ENCODE assay signal across 31 cellular contexts in genomic region chr14:27006520-27006919, GRCh38.
"Had no signal": no experiment of that assay in that cellular context is flagged by ENCODE, and none has a peak within 500 bp of the region (broad histone marks: within the 10 kb centered on the region; RNA-seq: fewer than 3 reads in every experiment).

No MANE protein-coding gene starts in this region.

- H3K4me3 ChIP-seq: adrenal gland, body of pancreas, breast epithelium had no signal

- H3K27me3 ChIP-seq: adrenal gland, body of pancreas, brain microvascular endothelial cell, breast epithelium had no signal

- ATAC-seq: activated CD8-positive, alpha-beta T cell treated with anti-CD3 and anti-CD28 coated beads for 36 hours; activated naive CD4-positive, alpha-beta T cell treated with anti-CD3 and anti-CD28 coated beads, Interleukin-2, amount 50 U/mL, for 72 hours; activated T-cell treated with anti-CD3 and anti-CD28 coated beads, Interleukin-2, amount 50 U/mL, for 4 hours; activated T-cell treated with anti-CD3 and anti-CD28 coated beads, Interleukin-2, amount 50 U/mL, for 72 hours; activated T-helper 17 cell treated with anti-CD3 and anti-CD28 coated beads, Interleukin-2, amount 50 U/mL, for 72 hours; body of pancreas had no signal

- DNase-seq: activated B cell treated with CpG ODN at 0.5 μM for 24 hours; activated CD4-positive, alpha-beta memory T cell treated with anti-CD3 and anti-CD28 coated beads for 36 hours; activated CD4-positive, alpha-beta T cell treated with anti-CD3 and anti-CD28 coated beads for 4 hours; activated CD4-positive, alpha-beta T cell treated with anti-CD3 and anti-CD28 coated beads, Interleukin-2, amount 10 ng/mL, durations not matched to agents 24 days and 14 days; activated CD4-positive, alpha-beta T cell treated with anti-CD3 and anti-CD28 coated beads, Interleukin-2, amount 50 U/mL, for 1 hour; activated CD4-positive, alpha-beta T cell treated with anti-CD3 and anti-CD28 coated beads, Interleukin-2, amount 50 U/mL, for 4 hours; activated CD4-positive, CD25-positive, alpha-beta regulatory T cell treated with anti-CD3 and anti-CD28 coated beads, Interleukin-2, amount 50 U/mL, for 72 hours; activated CD8-positive, alpha-beta memory T cell treated with anti-CD3 and anti-CD28 coated beads, Interleukin-2, amount 50 U/mL, for 4 hours; activated CD8-positive, alpha-beta T cell treated with anti-CD3 and anti-CD28 coated beads for 36 hours; activated effector memory CD4-positive, alpha-beta T cell treated with anti-CD3 and anti-CD28 coated beads, Interleukin-2, amount 50 U/mL, for 16 hours; activated gamma-delta T cell treated with Interleukin-2 at 50 U/mL for 16 hours; activated naive CD4-positive, alpha-beta T cell; activated naive CD4-positive, alpha-beta T cell treated with anti-CD3 and anti-CD28 coated beads for 36 hours; activated naive CD4-positive, alpha-beta T cell treated with anti-CD3 and anti-CD28 coated beads, Interleukin-2, amount 50 U/mL, for 16 hours; activated naive CD8-positive, alpha-beta T cell treated with anti-CD3 and anti-CD28 coated beads for 36 hours; activated T-cell treated with anti-CD3 and anti-CD28 coated beads for 4 hours; activated T-cell treated with anti-CD3 and anti-CD28 coated beads, Interleukin-2, amount 50 U/mL, for 1 hour; activated T-cell treated with anti-CD3 and anti-CD28 coated beads, Interleukin-2, amount 50 U/mL, for 4 hours; activated T-cell treated with anti-CD3 and anti-CD28 coated beads, Interleukin-2, amount 50 U/mL, for 72 hours; adrenal gland; amniotic stem cell; aorta; body of pancreas; brain microvascular endothelial cell; central memory CD4-positive, alpha-beta T cell; T-helper 2 cell; T-helper 9 cell had no signal

- H3K27ac ChIP-seq: adrenal gland, body of pancreas, brain microvascular endothelial cell, breast epithelium, VCaP had no signal
